ENCODE assay signal across 1 cellular context in genomic region chr12:10613334-10614055, GRCh38.
TF ChIP-seq lines count a peak whose summit lies in the region.

Gene MAGOHB, minus strand, starts transcription at chr12:10613609. Its CDS starts 77 bp downstream, at chr12:10613532.

TF ChIP-seq in A549, 52 proteins besides CTCF, POLR2A, EP300 and RAD21 (continued from another document):
- TF ChIP-seq ATOH8 (CRISPR knock-in tag; IDR thresholded peaks at IDR 0.05; ENCODE audit: low read depth) (no peak), SREBF2 (IDR thresholded peaks at IDR 0.05) (no peak), USF2 (IDR thresholded peaks at IDR 0.05) (no peak), PBX3 (IDR thresholded peaks at IDR 0.05) (no peak), ZFP36 (IDR thresholded peaks at IDR 0.05; ENCODE audit: borderline replicate concordance, partially characterized antibody) (no peak), MAX (IDR thresholded peaks at IDR 0.05) (peak; percentile 98), CEBPB (IDR thresholded peaks at IDR 0.05) (no peak), EHMT2 (IDR thresholded peaks at IDR 0.05; ENCODE audit: low read depth) (no peak), NFE2L2 (conservative IDR thresholded peaks at IDR 0.05; ENCODE audit: low read length) (no peak), ZNF302 (CRISPR knock-in tag; IDR thresholded peaks at IDR 0.05) (no peak), TP53 (CRISPR knock-in tag; IDR thresholded peaks at IDR 0.05) (no peak), CBX8 (IDR thresholded peaks at IDR 0.05) (no peak), CBX2 (IDR thresholded peaks at IDR 0.05; ENCODE audit: borderline replicate concordance, low read depth) (no peak), BHLHE40 (IDR thresholded peaks at IDR 0.05; ENCODE audit: low read depth, low read length) (no peak), RARB (CRISPR knock-in tag; IDR thresholded peaks at IDR 0.05) (no peak), RNF2 (IDR thresholded peaks at IDR 0.05; ENCODE audit: borderline replicate concordance, low read depth) (no peak), HDAC2 (IDR thresholded peaks at IDR 0.05) (0 out of 2 replicates have a peak, but pooled peaks have one; percentile 83), FOSB (CRISPR knock-in tag; IDR thresholded peaks at IDR 0.05) (no peak), NPAS2 (CRISPR knock-in tag; IDR thresholded peaks at IDR 0.05; ENCODE audit: borderline replicate concordance) (no peak), KDM5A (IDR thresholded peaks at IDR 0.05) (peak; percentile 97), PHF8 (IDR thresholded peaks at IDR 0.05; ENCODE audit: borderline replicate concordance, low read depth) (peak; percentile 69), FOSL2 (IDR thresholded peaks at IDR 0.05) (no peak), FOSL2 (CRISPR knock-in tag; IDR thresholded peaks at IDR 0.05) (peak; percentile 96), RCOR1 (IDR thresholded peaks at IDR 0.05; ENCODE audit: low read depth, low read length) (no peak), HEYL (CRISPR knock-in tag; IDR thresholded peaks at IDR 0.05) (no peak), ESRRA (IDR thresholded peaks at IDR 0.05; ENCODE audit: borderline replicate concordance, low read length) (no peak), JUNB (IDR thresholded peaks at IDR 0.05) (no peak), ELK1 (IDR thresholded peaks at IDR 0.05; ENCODE audit: low read depth, low read length) (no peak), NR3C1 (IDR thresholded peaks at IDR 0.05) (no peak), MYC (IDR thresholded peaks at IDR 0.05; ENCODE audit: borderline replicate concordance, low read length) (peak; percentile 76; the same call in 1 of the 2 replicates), EHF (CRISPR knock-in tag; IDR thresholded peaks at IDR 0.05) (no peak), CHD4 (IDR thresholded peaks at IDR 0.05; ENCODE audit: borderline replicate concordance) (no peak), SMC3 (IDR thresholded peaks at IDR 0.05) (no peak), RFX5 (IDR thresholded peaks at IDR 0.05) (peak; percentile 61), KDM1A (IDR thresholded peaks at IDR 0.05; ENCODE audit: low read depth) (no peak)
